In the genomic region with DNA sequence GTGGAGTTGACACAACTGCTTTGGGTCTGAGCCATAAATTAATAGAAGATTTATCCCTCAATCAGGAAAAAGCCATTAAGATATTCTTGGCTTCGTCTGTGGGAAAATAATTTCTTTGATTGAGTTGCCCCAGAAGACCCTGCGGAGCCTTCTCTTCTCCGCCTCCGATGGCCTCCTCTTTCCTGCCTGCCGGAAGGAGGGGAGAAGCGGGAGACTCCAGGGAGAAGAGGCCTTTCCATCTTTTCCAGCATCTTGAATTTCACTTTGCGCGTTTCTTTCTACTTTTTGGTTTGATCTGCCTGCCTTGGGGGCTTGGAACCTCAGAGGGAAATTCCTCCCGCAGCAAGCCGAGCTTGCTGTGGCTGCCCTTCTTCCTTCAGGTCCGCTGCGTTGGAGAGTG, we compare ENCODE assay signal across 22 cellular contexts. TPM values are rescaled to one million over a fixed set of nuclear protein-coding genes. Genes with fewer than 3 reads are reported as not detected.
DNase-seq lines count a peak whose midpoint lies in the region; ATAC-seq, FAIRE-seq and TF ChIP-seq lines count a peak whose summit lies in the region.
"Had no signal": no experiment of that assay in that cellular context is flagged by ENCODE, and none has a peak within 500 bp of the region (broad histone marks: within the 10 kb centered on the region; RNA-seq: fewer than 3 reads in every experiment).

No MANE protein-coding gene starts in this region.

- FAIRE-seq in urothelium cell line (lab: Jason Lieb, UNC), result no peak
- FAIRE-seq: A549, H54, RCC 7860 had no signal

- H3K4ac ChIP-seq in mesendoderm (ENCODE audit: low read depth, low read length), result no peak overlapping the region

- peak overlapping the region; percentile 40 for H3K4me3 ChIP-seq in GM23338
- 0 out of 2 replicates have a peak overlapping the region, but pooled peaks have one; percentile 8 for H3K4me3 ChIP-seq in HUES6 (ENCODE audit: low read depth, low read length)
- H3K4me3 ChIP-seq in mesendoderm (ENCODE audit: low read length), result no peak overlapping the region
- H3K4me3 ChIP-seq in OCI-LY7 (ENCODE audit: low read depth, low read length, poor library complexity, severe bottlenecking), result no peak overlapping the region
- H3K4me3 ChIP-seq: A549, SJSA1 had no signal

- H3K18ac ChIP-seq in mesendoderm (ENCODE audit: low read length), result no peak overlapping the region

- H3K79me2 ChIP-seq in GM23338 (replicated peaks; ENCODE audit: insufficient read depth) (no peaks in the 10 kb centered on the region), mesendoderm (ENCODE audit: control insufficient read depth, insufficient read depth, low read length) (no peaks in the 10 kb centered on the region), OCI-LY7 (ENCODE audit: insufficient read depth, low read depth, low read length) (no peaks in the 10 kb centered on the region)

- H3K9me3 ChIP-seq in HUES6 (ENCODE audit: control insufficient read depth, insufficient read depth, low read depth, low read length), result no peaks in the 10 kb centered on the region
- H3K9me3 ChIP-seq in OCI-LY7 (ENCODE audit: low read length), result no peaks in the 10 kb centered on the region
- H3K9me3 ChIP-seq: A549 had no signal

- H3K27ac ChIP-seq in GM23338 (ENCODE audit: low read depth) (no peak overlapping the region), HUES6 (ENCODE audit: low read depth, low read length) (no peak overlapping the region), mesendoderm (ENCODE audit: low read depth, low read length) (no peak overlapping the region), OCI-LY7 (ENCODE audit: low read depth, low read length, poor library complexity, severe bottlenecking) (no peak overlapping the region)
- H3K27ac ChIP-seq: A549, SJSA1 had no signal

- no peak overlapping the region for H2BK5ac ChIP-seq in mesendoderm (ENCODE audit: low read length)

- no peak overlapping the region for H4K8ac ChIP-seq in mesendoderm (ENCODE audit: low read depth, low read length)

- H3K56ac ChIP-seq in mesendoderm (ENCODE audit: low read length), result peak overlapping the region; percentile 7

- peaks cover 73% of the 10 kb centered on the region for H3K27me3 Mint-ChIP-seq in GM23338 (ENCODE audit: insufficient read depth, low read depth, poor library complexity)

- no peak overlapping the region for H3K23ac ChIP-seq in mesendoderm (ENCODE audit: low read length)

- H3K9me2 ChIP-seq in GM23338 (ENCODE audit: insufficient read depth) (no peaks in the 10 kb centered on the region), OCI-LY7 (ENCODE audit: insufficient read depth, low read length) (no peaks in the 10 kb centered on the region)

- H3K4me1 ChIP-seq in GM23338 (ENCODE audit: insufficient read depth) (peaks cover 22% of the 10 kb centered on the region), HUES6 (ENCODE audit: control insufficient read depth, insufficient read depth, low read length) (peaks cover 38% of the 10 kb centered on the region), mesendoderm (ENCODE audit: control insufficient read depth, low read depth, low read length) (peaks cover 3% of the 10 kb centered on the region), OCI-LY7 (ENCODE audit: insufficient read depth, low read length, poor library complexity, severe bottlenecking) (no peaks in the 10 kb centered on the region)
- H3K4me1 ChIP-seq: A549, SJSA1 had no signal

- TF ChIP-seq CTCF in GM23338 (conservative IDR thresholded peaks at IDR 0.05; ENCODE audit: low read depth in 2 of 2) (no peak), OCI-LY7 (conservative IDR thresholded peaks at IDR 0.05; ENCODE audit: low read length) (no peak)

- H3F3A ChIP-seq in GM23338 (replicated peaks; ENCODE audit: low read depth), result peaks cover 3% of the 10 kb centered on the region; the same call in 1 of the 2 replicates

- CTCF ChIA-PET in OCI-LY7 (lab: Charles Lee; ENCODE audit: unreplicated experiment), result no interaction called here

- DNase-seq in GM23338 (ENCODE audit: low spot score) (peak; percentile 37), mesendoderm (no peak), retina (peak; percentile 51), urothelium cell line (ENCODE audit: low spot score) (no peak), OCI-LY7 (ENCODE audit: low spot score) (no peak), inferior parietal cortex (ENCODE audit: extremely low spot score) (no peak)
- DNase-seq: GDM1, Kasumi-1, NCI-H1694 treated with DMSO at 0.1 percent for 48 hours, NCI-H2081 treated with DMSO at 0.1 percent for 48 hours, NCI-H2171 treated with DMSO at 0.1 percent for 48 hours, NCI-H446, NCI-H526, OCI-M1 had no signal

- no peak overlapping the region for H3K9ac ChIP-seq in HUES6 (ENCODE audit: low read length)
- no peak overlapping the region for H3K9ac ChIP-seq in mesendoderm (ENCODE audit: low read length)

- peaks cover 3% of the 10 kb centered on the region; the same call in 1 of the 3 replicates for H3K36me3 Mint-ChIP-seq in GM23338 (ENCODE audit: low read depth)

- intact Hi-C loops in OCI-LY7 (cut with micrococcal nuclease; ENCODE audit: unreplicated experiment), result no loop called here

- BruUV-seq in OCI-LY7 (replicated peaks; lab: Mats Ljungman, UMichigan), result no TSS peak

- H3K4me2 ChIP-seq in GM23338 (peak overlapping the region; percentile 87), mesendoderm (ENCODE audit: low read length) (no peak overlapping the region), OCI-LY7 (ENCODE audit: low read length) (no peak overlapping the region)
- H3K4me2 ChIP-seq: A549 had no signal

- H3K36me3 ChIP-seq in GM23338 (ENCODE audit: insufficient read depth) (no peaks in the 10 kb centered on the region; the same call in 1 of the 2 replicates), HUES6 (ENCODE audit: control insufficient read depth, insufficient read depth, low read length) (no peaks in the 10 kb centered on the region), mesendoderm (ENCODE audit: control insufficient read depth, insufficient read depth, low read length) (no peaks in the 10 kb centered on the region), OCI-LY7 (ENCODE audit: insufficient read depth, low read length) (no peaks in the 10 kb centered on the region)
- H3K36me3 ChIP-seq: SJSA1 had no signal

- H3K27me3 ChIP-seq in GM23338 (ENCODE audit: insufficient read depth), result peaks cover 97% of the 10 kb centered on the region
- H3K27me3 ChIP-seq in HUES6 (ENCODE audit: control insufficient read depth, insufficient read depth, low read length), result peaks cover 83% of the 10 kb centered on the region
- H3K27me3 ChIP-seq in mesendoderm (ENCODE audit: insufficient read depth, low read length, poor library complexity), result peaks cover 57% of the 10 kb centered on the region
- H3K27me3 ChIP-seq: SJSA1 had no signal

- no peak for ATAC-seq in GM23338
- no peak for ATAC-seq in GM19035 (IDR thresholded peaks at IDR 0.05; ENCODE audit: unreplicated experiment)
- ATAC-seq: A549 had no signal

- no peak overlapping the region for H4K5ac ChIP-seq in mesendoderm (ENCODE audit: low read length)

- H2BK15ac ChIP-seq in mesendoderm (replicated peaks; ENCODE audit: low read depth), result no peak overlapping the region

- POLR2A ChIA-PET in OCI-LY7 (lab: Charles Lee), result no interaction called here

- H3K27ac Mint-ChIP-seq in GM23338, result no peak overlapping the region
- H3K27ac Mint-ChIP-seq: B cell, CD14-positive monocyte had no signal

- no peaks in the 10 kb centered on the region for H3K79me1 ChIP-seq in mesendoderm (ENCODE audit: low read length)

- H2BK120ac ChIP-seq in mesendoderm (ENCODE audit: low read depth, low read length), result no peak overlapping the region

- H3K4me3 Mint-ChIP-seq in GM23338, result peak overlapping the region; percentile 27; the same call in 1 of the 3 replicates
- H3K4me3 Mint-ChIP-seq: B cell had no signal

- H2AFZ ChIP-seq in GM23338 (no peak overlapping the region), OCI-LY7 (ENCODE audit: low read length) (no peak overlapping the region)

- H4K20me1 ChIP-seq in GM23338 (replicated peaks; ENCODE audit: insufficient read depth), result peaks cover 15% of the 10 kb centered on the region
- H4K20me1 ChIP-seq in OCI-LY7 (ENCODE audit: insufficient read depth, low read length), result no peaks in the 10 kb centered on the region

- no peak overlapping the region for H2AK5ac ChIP-seq in mesendoderm (ENCODE audit: low read length)

- H3K9me3 Mint-ChIP-seq in GM23338, result peaks cover 14% of the 10 kb centered on the region

- WGBS in mesendoderm (ENCODE audit: extremely low coverage, insufficient coverage, low lambda C conversion rate), result no CpG with 5 or more reads among the region's 12 CpGs

- H3K4me1 Mint-ChIP-seq in GM23338, result peaks cover 38% of the 10 kb centered on the region

RNA-seq across cellular contexts. Expression of gene HLX, which starts 16.8 kb away (rescaled TPM):
- total RNA-seq in GM23338 (2014; rRNA removed; shearing (Covaris generic)), result 0.07 TPM in 1 of 2 replicates, not detected in the other
- polyA plus RNA-seq in GM23338 (2016; fragmentation: Nextera tagmentation; extraction: Ambion mirVana), result not detected in 2 replicates
- polyA plus RNA-seq in mesendoderm (2013, experiment 1 of 2), result 0.46 TPM
- polyA plus RNA-seq in mesendoderm (2013, experiment 2 of 2), result 0.36 TPM
- total RNA-seq in OCI-LY7 (2014; rRNA removed; shearing (Covaris generic)), result not detected in 2 replicates
- not detected in 2 replicates for total RNA-seq in OCI-LY7 (2022)

Comparison
In these comparisons a context has a peak if more than half of its experiments do, and no peak if none do; other contexts are left out.
1. DNase-seq: peak in GM23338 (single experiment) and retina (single experiment); none in mesendoderm (single experiment), urothelium cell line (single experiment), OCI-LY7 (single experiment) and inferior parietal cortex (single experiment).
2. H3K4me3 ChIP-seq: peak in GM23338 (single experiment) and HUES6 (single experiment); none in mesendoderm (single experiment) and OCI-LY7 (single experiment).